Comparison of ENCODE assay signal across 8 cellular contexts in the genomic region with DNA sequence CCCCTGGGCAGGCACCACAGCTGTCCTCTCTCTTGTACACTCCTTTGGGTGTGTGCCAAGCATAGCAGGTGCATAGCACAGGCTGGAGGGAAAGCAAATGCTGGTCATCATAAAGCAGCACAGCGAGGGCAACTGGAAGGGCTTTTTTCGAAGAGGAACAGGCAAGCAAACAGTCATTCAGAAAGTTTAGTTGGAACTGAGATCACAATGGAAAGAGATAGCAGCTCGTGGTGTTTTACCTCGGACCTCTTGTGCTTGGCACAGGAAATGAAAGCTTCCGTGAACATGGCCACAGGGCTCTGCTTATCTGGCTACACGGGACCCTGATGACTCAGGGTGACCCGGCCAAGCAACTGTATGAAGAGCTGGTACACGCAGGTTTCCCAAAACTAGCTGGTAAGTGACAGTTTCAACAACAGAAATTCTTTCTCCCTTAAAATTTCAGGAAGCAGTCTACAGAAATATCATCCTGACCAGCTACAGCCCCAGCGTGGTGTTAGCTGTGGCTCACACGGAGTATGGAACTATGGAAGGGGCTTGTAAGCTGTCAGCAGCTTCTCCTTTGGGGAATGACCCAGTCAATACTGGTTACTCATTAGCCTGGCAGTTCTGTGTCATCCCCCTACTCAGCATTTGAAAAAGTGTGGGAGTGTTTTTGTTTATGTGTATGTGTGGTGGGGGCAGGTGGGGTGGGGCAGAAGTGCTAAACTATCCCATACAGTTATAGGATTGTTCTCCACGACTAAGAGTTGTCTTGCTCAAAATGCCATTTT. TPM values are rescaled to one million over a fixed set of nuclear protein-coding genes. Genes with fewer than 3 reads are reported as not detected.
A peak's percentile ranks its signal among the peaks of the same experiment; 100 is the strongest.
DNase-seq lines count a peak whose midpoint lies in the region; ATAC-seq and TF ChIP-seq lines count a peak whose summit lies in the region.

No MANE protein-coding gene starts in this region.

- H3K9me3 Mint-ChIP-seq in activated naive CD4-positive, alpha-beta T cell treated with anti-CD3 and anti-CD28 coated beads, Interleukin-2, amount 50 U/mL, for 72 hours, result no peaks in the 10 kb centered on the region

- H3K4me1 ChIP-seq in mesenchymal stem cell (ENCODE audit: control insufficient read depth, insufficient read depth, low read depth, low read length), result peaks cover 12% of the 10 kb centered on the region

- H2AK5ac ChIP-seq in mesenchymal stem cell (ENCODE audit: low read length, severe bottlenecking), result no peak overlapping the region

- H3K9me3 ChIP-seq in mesenchymal stem cell (ENCODE audit: control insufficient read depth, low read length), result no peaks in the 10 kb centered on the region

- H3K18ac ChIP-seq in mesenchymal stem cell (ENCODE audit: low read depth in 1 of 2, low read length in 2 of 2), result no peak overlapping the region

- no peak overlapping the region for H2AFZ ChIP-seq in mesenchymal stem cell (ENCODE audit: low read depth, low read length)

- H3K4me2 ChIP-seq in mesenchymal stem cell (ENCODE audit: low read length, poor library complexity, severe bottlenecking), result peak overlapping the region; percentile 5

- TF ChIP-seq CTCF in GM20000 (IDR thresholded peaks at IDR 0.05; ENCODE audit: extremely low read depth, missing control alignments) (no peak), HL-60 (IDR thresholded peaks at IDR 0.05; ENCODE audit: insufficient read depth, low read length) (no peak)

- peak; percentile 93 to 98 for ATAC-seq in activated naive CD4-positive, alpha-beta T cell treated with anti-CD3 and anti-CD28 coated beads, Interleukin-2, amount 50 U/mL, for 72 hours

- no peak overlapping the region for H4K91ac ChIP-seq in mesenchymal stem cell (ENCODE audit: low read length)

- H3K79me1 ChIP-seq in mesenchymal stem cell (replicated peaks; ENCODE audit: low read length, poor library complexity, severe bottlenecking), result no peaks in the 10 kb centered on the region

- 53% methylated on average over 11 of the region's 11 CpGs for WGBS in mesenchymal stem cell

- H3K14ac ChIP-seq in mesenchymal stem cell (ENCODE audit: low read length in 2 of 2), result no peak overlapping the region

- H3K9ac ChIP-seq in mesenchymal stem cell (ENCODE audit: low read length), result no peak overlapping the region

- H3K4ac ChIP-seq in mesenchymal stem cell (ENCODE audit: low read depth in 1 of 2, low read length in 2 of 2), result no peak overlapping the region

- H2BK12ac ChIP-seq in mesenchymal stem cell (ENCODE audit: low read length in 2 of 2), result no peak overlapping the region

- no peak overlapping the region for H2BK15ac ChIP-seq in mesenchymal stem cell (ENCODE audit: low read depth, poor library complexity, severe bottlenecking)

- peaks cover 0 to 8% of the 10 kb centered on the region in 2 experiments for H3K36me3 ChIP-seq in mesenchymal stem cell (ENCODE audit: control insufficient read depth in 1 of 2, insufficient read depth in 2 of 2, low read depth in 1 of 2, low read length in 2 of 2)

- H3K36me3 Mint-ChIP-seq in activated naive CD4-positive, alpha-beta T cell treated with anti-CD3 and anti-CD28 coated beads, Interleukin-2, amount 50 U/mL, for 72 hours, result peaks cover 0 to 6% of the 10 kb centered on the region in 2 donors

- H3K27me3 ChIP-seq in HL-60 (ENCODE audit: insufficient read depth, poor library complexity, severe bottlenecking) (no peaks in the 10 kb centered on the region), mesenchymal stem cell (ENCODE audit: control insufficient read depth in 1 of 2, insufficient read depth in 1 of 2, low read length in 2 of 2) (no peaks in the 10 kb centered on the region)

- H4K8ac ChIP-seq in mesenchymal stem cell (ENCODE audit: low read length), result no peak overlapping the region

- no peak overlapping the region for H2BK5ac ChIP-seq in mesenchymal stem cell (ENCODE audit: low read depth, low read length, poor library complexity, severe bottlenecking)

- H3K4me3 ChIP-seq in HL-60 (replicated peaks; ENCODE audit: insufficient read depth, low read length) (peak overlapping the region; percentile 13; the same call in 1 of the 2 replicates), mesenchymal stem cell (ENCODE audit: insufficient read depth in 1 of 2, low read depth in 1 of 2, low read length in 2 of 2) (no peak overlapping the region)

- H2BK120ac ChIP-seq in mesenchymal stem cell (ENCODE audit: low read depth, low read length), result no peak overlapping the region

- H3K23ac ChIP-seq in mesenchymal stem cell (ENCODE audit: low read length in 2 of 2), result no peak overlapping the region

- peak; percentile 49 for DNase-seq in ELF-1 (ENCODE audit: low read depth, low spot score)
- DNase-seq in GM20000 (ENCODE audit: low spot score), result peak; percentile 66
- peak in 1 of 2 experiments; percentile 27 for DNase-seq in HL-60 (ENCODE audit: low read depth in 1 of 2, low spot score in 1 of 2)
- DNase-seq in RPMI8226, result peak; percentile 99
- DNase-seq in activated naive CD4-positive, alpha-beta T cell treated with anti-CD3 and anti-CD28 coated beads, Interleukin-2, amount 50 U/mL, for 72 hours (ENCODE audit: low spot score in 2 of 2), result peak; percentile 57 to 84
- DNase-seq in mesenchymal stem cell, result no peak
- DNase-seq in stimulated activated naive CD4-positive, alpha-beta T cell treated with Interleukin-2 at 50 U/mL for 16 hours (lab: John Stamatoyannopoulos, UW), result peak; percentile 54
- no peak for DNase-seq in NCI-H2107 (lab: John Stamatoyannopoulos, UW)

- peak overlapping the region; percentile 91 to 92 for H3K27ac Mint-ChIP-seq in activated naive CD4-positive, alpha-beta T cell treated with anti-CD3 and anti-CD28 coated beads, Interleukin-2, amount 50 U/mL, for 72 hours

- peak overlapping the region; percentile 30; the same call in 1 of the 2 replicates for H3K27ac ChIP-seq in HL-60 (replicated peaks)
- H3K27ac ChIP-seq in mesenchymal stem cell (ENCODE audit: low read length, poor library complexity, severe bottlenecking), result no peak overlapping the region

RNA-seq across cellular contexts. Expression of a gene that starts 48.1 kb away (rescaled TPM):
- 10 to 100 TPM; 12.5 to 17.2 TPM for total RNA-seq in activated naive CD4-positive, alpha-beta T cell treated with anti-CD3 and anti-CD28 coated beads, Interleukin-2, amount 50 U/mL, for 72 hours
- polyA plus RNA-seq in mesenchymal stem cell (2013, experiment 1 of 2), result 5.9 TPM
- polyA plus RNA-seq in mesenchymal stem cell (2013, experiment 2 of 2), result 6.1 TPM

RNA-seq across cellular contexts. Expression of a gene that starts 57.9 kb away (rescaled TPM):
- total RNA-seq in activated naive CD4-positive, alpha-beta T cell treated with anti-CD3 and anti-CD28 coated beads, Interleukin-2, amount 50 U/mL, for 72 hours, result under 1 TPM in 1 of 2 donors, not detected in 1; 0.19 TPM
- 0.07 TPM for polyA plus RNA-seq in mesenchymal stem cell (2013, experiment 1 of 2)
- 0.08 TPM for polyA plus RNA-seq in mesenchymal stem cell (2013, experiment 2 of 2)

Comparison
In these comparisons a context has a peak if more than half of its experiments do, and no peak if none do; other contexts are left out.
1. DNase-seq: peak in ELF-1 (single experiment), GM20000 (single experiment), RPMI8226 (single experiment), activated naive CD4-positive, alpha-beta T cell treated with anti-CD3 and anti-CD28 coated beads, Interleukin-2, amount 50 U/mL, for 72 hours (2 of 2) and stimulated activated naive CD4-positive, alpha-beta T cell treated with Interleukin-2 at 50 U/mL for 16 hours (single experiment); none in mesenchymal stem cell (single experiment) and NCI-H2107 (single experiment).